In the genomic region with DNA sequence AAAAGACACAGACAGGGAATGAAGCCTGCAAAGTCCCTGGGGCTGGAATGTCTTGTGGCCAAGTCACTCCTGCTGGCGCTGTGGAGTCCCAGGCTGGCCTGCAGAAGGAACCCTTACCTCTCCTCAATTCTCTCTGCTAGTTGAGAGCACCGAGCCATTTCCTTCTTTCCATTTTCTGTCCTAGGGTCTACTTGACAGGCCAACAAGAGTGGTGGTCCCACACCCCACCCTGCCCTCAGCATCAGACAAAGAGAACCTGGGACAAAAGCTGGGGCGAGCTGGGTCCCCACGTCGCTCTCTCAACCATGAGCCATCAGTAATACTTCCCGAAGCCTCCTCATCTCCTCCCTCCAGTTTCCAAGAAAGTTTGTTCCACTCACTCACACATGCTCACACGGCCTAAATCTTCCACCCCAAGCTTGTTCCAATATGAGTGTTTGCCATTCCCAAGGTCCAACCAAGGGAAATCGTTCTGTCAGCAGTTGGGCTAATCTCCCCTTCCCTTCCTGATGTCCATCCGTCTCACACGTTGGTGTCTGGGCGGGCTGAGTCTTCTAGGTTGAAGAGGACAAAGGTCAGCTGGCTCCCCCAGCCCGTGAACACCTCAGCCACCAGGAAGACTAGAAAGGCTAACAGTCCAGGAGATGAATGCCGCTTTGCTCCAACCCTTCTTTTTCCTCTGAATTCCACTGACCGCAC, we compare ENCODE assay signal across 21 cellular contexts. TPM values are rescaled to one million over a fixed set of nuclear protein-coding genes. Genes with fewer than 3 reads are reported as not detected.
"Had no signal": no experiment of that assay in that cellular context is flagged by ENCODE, and none has a peak within 500 bp of the region (broad histone marks: within the 10 kb centered on the region; RNA-seq: fewer than 3 reads in every experiment).

No MANE protein-coding gene starts in this region.

- H3K4me3 ChIP-seq: lower lobe of right lung, mucosa of descending colon, pancreas, transverse colon had no signal

- H3K27ac Mint-ChIP-seq: activated naive CD8-positive, alpha-beta T cell; brain had no signal

- H3K4me1 ChIP-seq: transverse colon had no signal

- H3K9me3 ChIP-seq: lower lobe of right lung, mucosa of descending colon, pancreas, transverse colon had no signal

- H3K4me3 Mint-ChIP-seq: activated naive CD8-positive, alpha-beta T cell; brain; nephron had no signal

- DNase-seq: activated CD4-positive, alpha-beta T cell treated with anti-CD3 and anti-CD28 coated beads, Interleukin-2, amount 50 U/mL, for 1 hour; activated CD4-positive, CD25-positive, alpha-beta regulatory T cell; activated T-cell treated with anti-CD3 and anti-CD28 coated beads, Interleukin-2, amount 50 U/mL, for 1 hour; amygdala; cerebellar nuclear complex; lower lobe of right lung; mucosa of descending colon; pancreas; stimulated activated CD4-positive, alpha-beta T cell treated with anti-CD3 and anti-CD28 coated beads, Interleukin-4, amount 100 ng/mL, for 4 hours; substantia nigra; T-helper 2 cell; transverse colon had no signal

- H3K27me3 Mint-ChIP-seq: activated naive CD8-positive, alpha-beta T cell; brain had no signal

- ATAC-seq: esophagus mucosa, mucosa of descending colon, pancreas, SK-N-SH treated with all-trans-retinoic acid at 6 μM for 48 hours had no signal

- H3K27ac ChIP-seq: lower lobe of right lung, pancreas, transverse colon had no signal

- FAIRE-seq: endometrium, pancreas, TTC549 had no signal

- H3K4me1 Mint-ChIP-seq: brain had no signal

- H3K9me3 Mint-ChIP-seq: nephron had no signal

- H3K27me3 ChIP-seq: pancreas, transverse colon had no signal

RNA-seq across cellular contexts. Expression of gene CLEC2L, which starts 44.3 kb away (rescaled TPM):
- total RNA-seq: dermis microvascular lymphatic vessel endothelial cell, esophagus mucosa, lower lobe of right lung, mucosa of descending colon, pancreas, renal cortical epithelial cell had no signal
- polyA plus RNA-seq: pancreas had no signal
